24 cellular contexts compared by ENCODE assay signal in genomic region chr4:148634476-148634875, GRCh38.
DNase-seq lines count a peak whose midpoint lies in the region; ATAC-seq, FAIRE-seq and TF ChIP-seq lines count a peak whose summit lies in the region.
"Had no signal": no experiment of that assay in that cellular context is flagged by ENCODE, and none has a peak within 500 bp of the region (broad histone marks: within the 10 kb centered on the region; RNA-seq: fewer than 3 reads in every experiment).

No MANE protein-coding gene starts in this region.

- FAIRE-seq in RCC 7860 (lab: Jason Lieb, UNC), result no peak
- FAIRE-seq: G401.6, GM12878 had no signal

- peaks cover 19% of the 10 kb centered on the region for H3K9me3 Mint-ChIP-seq in neural progenitor cell

- DNase-seq in HS-27A (ENCODE audit: low read depth) (peak; percentile 30), RCC 7860 (ENCODE audit: low spot score) (peak; percentile 27), epithelial cell of prostate (ENCODE audit: low read depth, low spot score) (peak; percentile 24), sciatic nerve (ENCODE audit: low spot score) (no peak), neural progenitor cell (ENCODE audit: low spot score) (no peak), GM19238 (ENCODE audit: insufficient read length, low spot score) (no peak), GM20000 (ENCODE audit: low spot score) (no peak)
- DNase-seq: activated CD4-positive, alpha-beta memory T cell treated with anti-CD3 and anti-CD28 coated beads for 36 hours; activated naive CD8-positive, alpha-beta T cell treated with anti-CD3 and anti-CD28 coated beads, Interleukin-2, amount 10 ng/mL, durations not matched to agents 7 days and 5 days; activated T-cell treated with anti-CD3 and anti-CD28 coated beads, Interleukin-2, amount 50 U/mL, for 48 hours; AML-193; effector memory CD4-positive, alpha-beta T cell; KBM-7; NCI-H1105; NCI-H2171; NCI-H774; sigmoid colon; T-cell; WERI-Rb-1 had no signal

- no peaks in the 10 kb centered on the region for H3K4me1 Mint-ChIP-seq in neural progenitor cell
- H3K4me1 Mint-ChIP-seq: activated naive CD8-positive, alpha-beta T cell treated with anti-CD3 and anti-CD28 coated beads, Interleukin-2, amount 10 ng/mL, durations not matched to agents 7 days and 5 days; central memory CD8-positive, alpha-beta T cell; T-cell had no signal

- no peak overlapping the region for H3K27ac ChIP-seq in epithelial cell of prostate
- H3K27ac ChIP-seq in neural progenitor cell, result no peak overlapping the region
- H3K27ac ChIP-seq: sigmoid colon, WERI-Rb-1 had no signal

- H3K4me2 ChIP-seq in neural progenitor cell, result no peak overlapping the region

- no peaks in the 10 kb centered on the region for H3K27me3 ChIP-seq in neural progenitor cell
- H3K27me3 ChIP-seq: Peyer's patch, sigmoid colon had no signal

- H3K36me3 ChIP-seq in neural progenitor cell, result no peaks in the 10 kb centered on the region
- H3K36me3 ChIP-seq: Peyer's patch, sigmoid colon, WERI-Rb-1 had no signal

- TF ChIP-seq CTCF in neural progenitor cell (IDR thresholded peaks at IDR 0.05) (no peak), GM20000 (IDR thresholded peaks at IDR 0.05; ENCODE audit: extremely low read depth, missing control alignments) (no peak)

- no peaks in the 10 kb centered on the region for H3F3A ChIP-seq in neural progenitor cell (ENCODE audit: low read depth)

- no peak overlapping the region for H2AFZ ChIP-seq in neural progenitor cell (replicated peaks)

- H3K9me3 ChIP-seq in neural progenitor cell (ENCODE audit: low read depth), result peaks cover 7% of the 10 kb centered on the region

- H3K4me3 Mint-ChIP-seq in neural progenitor cell, result no peak overlapping the region
- H3K4me3 Mint-ChIP-seq: activated CD4-positive, alpha-beta memory T cell treated with anti-CD3 and anti-CD28 coated beads for 36 hours; activated naive CD8-positive, alpha-beta T cell treated with anti-CD3 and anti-CD28 coated beads, Interleukin-2, amount 10 ng/mL, durations not matched to agents 7 days and 5 days; central memory CD8-positive, alpha-beta T cell; T-cell had no signal

- H4K20me1 ChIP-seq in neural progenitor cell (ENCODE audit: low read depth), result no peaks in the 10 kb centered on the region

- ATAC-seq in sciatic nerve, result peak; percentile 28
- no peak for ATAC-seq in HG03342 (IDR thresholded peaks at IDR 0.05; ENCODE audit: unreplicated experiment)
- ATAC-seq: GM12878, T-cell had no signal

- H3K4me3 ChIP-seq in neural progenitor cell, result no peak overlapping the region
- H3K4me3 ChIP-seq: GM12878, Peyer's patch, sigmoid colon had no signal

- H3K27me3 Mint-ChIP-seq in neural progenitor cell (ENCODE audit: insufficient read depth, low read depth), result no peaks in the 10 kb centered on the region
- H3K27me3 Mint-ChIP-seq: activated CD4-positive, alpha-beta memory T cell treated with anti-CD3 and anti-CD28 coated beads for 36 hours; activated naive CD8-positive, alpha-beta T cell treated with anti-CD3 and anti-CD28 coated beads, Interleukin-2, amount 10 ng/mL, durations not matched to agents 7 days and 5 days; T-cell had no signal

- no peaks in the 10 kb centered on the region for H3K79me2 ChIP-seq in neural progenitor cell (ENCODE audit: low read depth)

- no peaks in the 10 kb centered on the region for H3K4me1 ChIP-seq in neural progenitor cell
- H3K4me1 ChIP-seq: sigmoid colon had no signal

- no peaks in the 10 kb centered on the region for H3K36me3 Mint-ChIP-seq in neural progenitor cell
- H3K36me3 Mint-ChIP-seq: activated naive CD8-positive, alpha-beta T cell treated with anti-CD3 and anti-CD28 coated beads, Interleukin-2, amount 10 ng/mL, durations not matched to agents 7 days and 5 days; T-cell had no signal

- intact Hi-C loops in sciatic nerve (cut with DNase I), result no loop called here

- H3K9ac ChIP-seq in neural progenitor cell, result no peak overlapping the region

- no peak overlapping the region for H3K27ac Mint-ChIP-seq in neural progenitor cell
- H3K27ac Mint-ChIP-seq: activated CD4-positive, alpha-beta memory T cell treated with anti-CD3 and anti-CD28 coated beads for 36 hours; activated naive CD8-positive, alpha-beta T cell treated with anti-CD3 and anti-CD28 coated beads, Interleukin-2, amount 10 ng/mL, durations not matched to agents 7 days and 5 days; T-cell had no signal

Comparison
In these comparisons a context has a peak if more than half of its experiments do, and no peak if none do; other contexts are left out.
1. DNase-seq: peak in HS-27A (single experiment), RCC 7860 (single experiment) and epithelial cell of prostate (single experiment); none in sciatic nerve (single experiment), neural progenitor cell (single experiment), GM19238 (single experiment) and GM20000 (single experiment).